In the genomic region with DNA sequence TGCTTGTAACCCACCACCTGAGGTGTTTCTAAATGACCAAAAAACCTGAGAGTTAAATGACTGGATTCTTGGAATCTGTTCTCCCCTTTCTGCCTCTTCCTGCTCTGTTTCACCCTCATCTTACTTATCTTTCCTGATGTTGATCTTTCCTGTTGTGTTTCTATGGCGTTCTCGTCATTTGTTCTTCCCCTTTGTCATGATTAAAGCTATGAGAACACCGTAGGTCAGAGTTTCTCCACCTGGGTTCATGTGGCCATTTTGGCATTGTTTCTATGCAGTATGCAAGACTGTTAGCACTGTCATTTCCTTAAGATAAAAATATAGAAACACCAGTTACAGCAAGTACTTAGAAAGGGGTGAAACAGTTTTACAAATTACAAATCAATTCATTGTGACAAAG, we compare ENCODE assay signal across 2 cellular contexts.
TF ChIP-seq lines count a peak whose summit lies in the region.

No MANE protein-coding gene starts in this region.

TF ChIP-seq in GM23338, 12 proteins besides CTCF, POLR2A, EP300 and RAD21 (continued from another document):
- TF ChIP-seq, protein P1, sequence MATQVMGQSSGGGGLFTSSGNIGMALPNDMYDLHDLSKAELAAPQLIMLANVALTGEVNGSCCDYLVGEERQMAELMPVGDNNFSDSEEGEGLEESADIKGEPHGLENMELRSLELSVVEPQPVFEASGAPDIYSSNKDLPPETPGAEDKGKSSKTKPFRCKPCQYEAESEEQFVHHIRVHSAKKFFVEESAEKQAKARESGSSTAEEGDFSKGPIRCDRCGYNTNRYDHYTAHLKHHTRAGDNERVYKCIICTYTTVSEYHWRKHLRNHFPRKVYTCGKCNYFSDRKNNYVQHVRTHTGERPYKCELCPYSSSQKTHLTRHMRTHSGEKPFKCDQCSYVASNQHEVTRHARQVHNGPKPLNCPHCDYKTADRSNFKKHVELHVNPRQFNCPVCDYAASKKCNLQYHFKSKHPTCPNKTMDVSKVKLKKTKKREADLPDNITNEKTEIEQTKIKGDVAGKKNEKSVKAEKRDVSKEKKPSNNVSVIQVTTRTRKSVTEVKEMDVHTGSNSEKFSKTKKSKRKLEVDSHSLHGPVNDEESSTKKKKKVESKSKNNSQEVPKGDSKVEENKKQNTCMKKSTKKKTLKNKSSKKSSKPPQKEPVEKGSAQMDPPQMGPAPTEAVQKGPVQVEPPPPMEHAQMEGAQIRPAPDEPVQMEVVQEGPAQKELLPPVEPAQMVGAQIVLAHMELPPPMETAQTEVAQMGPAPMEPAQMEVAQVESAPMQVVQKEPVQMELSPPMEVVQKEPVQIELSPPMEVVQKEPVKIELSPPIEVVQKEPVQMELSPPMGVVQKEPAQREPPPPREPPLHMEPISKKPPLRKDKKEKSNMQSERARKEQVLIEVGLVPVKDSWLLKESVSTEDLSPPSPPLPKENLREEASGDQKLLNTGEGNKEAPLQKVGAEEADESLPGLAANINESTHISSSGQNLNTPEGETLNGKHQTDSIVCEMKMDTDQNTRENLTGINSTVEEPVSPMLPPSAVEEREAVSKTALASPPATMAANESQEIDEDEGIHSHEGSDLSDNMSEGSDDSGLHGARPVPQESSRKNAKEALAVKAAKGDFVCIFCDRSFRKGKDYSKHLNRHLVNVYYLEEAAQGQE (IDR thresholded peaks at IDR 0.05; ENCODE audit: unreplicated experiment), result no peak
- TF ChIP-seq, protein P2, sequence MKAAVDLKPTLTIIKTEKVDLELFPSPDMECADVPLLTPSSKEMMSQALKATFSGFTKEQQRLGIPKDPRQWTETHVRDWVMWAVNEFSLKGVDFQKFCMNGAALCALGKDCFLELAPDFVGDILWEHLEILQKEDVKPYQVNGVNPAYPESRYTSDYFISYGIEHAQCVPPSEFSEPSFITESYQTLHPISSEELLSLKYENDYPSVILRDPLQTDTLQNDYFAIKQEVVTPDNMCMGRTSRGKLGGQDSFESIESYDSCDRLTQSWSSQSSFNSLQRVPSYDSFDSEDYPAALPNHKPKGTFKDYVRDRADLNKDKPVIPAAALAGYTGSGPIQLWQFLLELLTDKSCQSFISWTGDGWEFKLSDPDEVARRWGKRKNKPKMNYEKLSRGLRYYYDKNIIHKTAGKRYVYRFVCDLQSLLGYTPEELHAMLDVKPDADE (IDR thresholded peaks at IDR 0.05), result no peak
- TF ChIP-seq NANOG (IDR thresholded peaks at IDR 0.05; ENCODE audit: borderline replicate concordance) (no peak), JUNB (IDR thresholded peaks at IDR 0.05; ENCODE audit: unreplicated experiment) (no peak), POLR2AphosphoS5 (IDR thresholded peaks at IDR 0.05; ENCODE audit: low read depth) (no peak), STAT1 (IDR thresholded peaks at IDR 0.05; ENCODE audit: unreplicated experiment) (no peak)
- TF ChIP-seq, protein P3, sequence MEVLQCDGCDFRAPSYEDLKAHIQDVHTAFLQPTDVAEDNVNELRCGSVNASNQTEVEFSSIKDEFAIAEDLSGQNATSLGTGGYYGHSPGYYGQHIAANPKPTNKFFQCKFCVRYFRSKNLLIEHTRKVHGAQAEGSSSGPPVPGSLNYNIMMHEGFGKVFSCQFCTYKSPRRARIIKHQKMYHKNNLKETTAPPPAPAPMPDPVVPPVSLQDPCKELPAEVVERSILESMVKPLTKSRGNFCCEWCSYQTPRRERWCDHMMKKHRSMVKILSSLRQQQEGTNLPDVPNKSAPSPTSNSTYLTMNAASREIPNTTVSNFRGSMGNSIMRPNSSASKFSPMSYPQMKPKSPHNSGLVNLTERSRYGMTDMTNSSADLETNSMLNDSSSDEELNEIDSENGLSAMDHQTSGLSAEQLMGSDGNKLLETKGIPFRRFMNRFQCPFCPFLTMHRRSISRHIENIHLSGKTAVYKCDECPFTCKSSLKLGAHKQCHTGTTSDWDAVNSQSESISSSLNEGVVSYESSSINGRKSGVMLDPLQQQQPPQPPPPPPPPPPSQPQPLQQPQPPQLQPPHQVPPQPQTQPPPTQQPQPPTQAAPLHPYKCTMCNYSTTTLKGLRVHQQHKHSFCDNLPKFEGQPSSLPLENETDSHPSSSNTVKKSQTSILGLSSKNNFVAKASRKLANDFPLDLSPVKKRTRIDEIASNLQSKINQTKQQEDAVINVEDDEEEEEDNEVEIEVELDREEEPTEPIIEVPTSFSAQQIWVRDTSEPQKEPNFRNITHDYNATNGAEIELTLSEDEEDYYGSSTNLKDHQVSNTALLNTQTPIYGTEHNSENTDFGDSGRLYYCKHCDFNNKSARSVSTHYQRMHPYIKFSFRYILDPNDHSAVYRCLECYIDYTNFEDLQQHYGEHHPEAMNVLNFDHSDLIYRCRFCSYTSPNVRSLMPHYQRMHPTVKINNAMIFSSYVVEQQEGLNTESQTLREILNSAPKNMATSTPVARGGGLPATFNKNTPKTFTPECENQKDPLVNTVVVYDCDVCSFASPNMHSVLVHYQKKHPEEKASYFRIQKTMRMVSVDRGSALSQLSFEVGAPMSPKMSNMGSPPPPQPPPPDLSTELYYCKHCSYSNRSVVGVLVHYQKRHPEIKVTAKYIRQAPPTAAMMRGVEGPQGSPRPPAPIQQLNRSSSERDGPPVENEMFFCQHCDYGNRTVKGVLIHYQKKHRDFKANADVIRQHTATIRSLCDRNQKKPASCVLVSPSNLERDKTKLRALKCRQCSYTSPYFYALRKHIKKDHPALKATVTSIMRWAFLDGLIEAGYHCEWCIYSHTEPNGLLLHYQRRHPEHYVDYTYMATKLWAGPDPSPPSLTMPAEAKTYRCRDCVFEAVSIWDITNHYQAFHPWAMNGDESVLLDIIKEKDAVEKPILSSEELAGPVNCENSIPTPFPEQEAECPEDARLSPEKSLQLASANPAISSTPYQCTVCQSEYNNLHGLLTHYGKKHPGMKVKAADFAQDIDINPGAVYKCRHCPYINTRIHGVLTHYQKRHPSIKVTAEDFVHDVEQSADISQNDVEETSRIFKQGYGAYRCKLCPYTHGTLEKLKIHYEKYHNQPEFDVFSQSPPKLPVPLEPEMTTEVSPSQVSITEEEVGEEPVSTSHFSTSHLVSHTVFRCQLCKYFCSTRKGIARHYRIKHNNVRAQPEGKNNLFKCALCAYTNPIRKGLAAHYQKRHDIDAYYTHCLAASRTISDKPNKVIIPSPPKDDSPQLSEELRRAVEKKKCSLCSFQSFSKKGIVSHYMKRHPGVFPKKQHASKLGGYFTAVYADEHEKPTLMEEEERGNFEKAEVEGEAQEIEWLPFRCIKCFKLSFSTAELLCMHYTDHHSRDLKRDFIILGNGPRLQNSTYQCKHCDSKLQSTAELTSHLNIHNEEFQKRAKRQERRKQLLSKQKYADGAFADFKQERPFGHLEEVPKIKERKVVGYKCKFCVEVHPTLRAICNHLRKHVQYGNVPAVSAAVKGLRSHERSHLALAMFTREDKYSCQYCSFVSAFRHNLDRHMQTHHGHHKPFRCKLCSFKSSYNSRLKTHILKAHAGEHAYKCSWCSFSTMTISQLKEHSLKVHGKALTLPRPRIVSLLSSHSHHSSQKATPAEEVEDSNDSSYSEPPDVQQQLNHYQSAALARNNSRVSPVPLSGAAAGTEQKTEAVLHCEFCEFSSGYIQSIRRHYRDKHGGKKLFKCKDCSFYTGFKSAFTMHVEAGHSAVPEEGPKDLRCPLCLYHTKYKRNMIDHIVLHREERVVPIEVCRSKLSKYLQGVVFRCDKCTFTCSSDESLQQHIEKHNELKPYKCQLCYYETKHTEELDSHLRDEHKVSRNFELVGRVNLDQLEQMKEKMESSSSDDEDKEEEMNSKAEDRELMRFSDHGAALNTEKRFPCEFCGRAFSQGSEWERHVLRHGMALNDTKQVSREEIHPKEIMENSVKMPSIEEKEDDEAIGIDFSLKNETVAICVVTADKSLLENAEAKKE (CRISPR knock-in tag; IDR thresholded peaks at IDR 0.05), result no peak

TF ChIP-seq in H1, 55 proteins besides CTCF, POLR2A, EP300 and RAD21 (continued from another document):
- no peak for TF ChIP-seq RFX5 (IDR thresholded peaks at IDR 0.05; ENCODE audit: borderline replicate concordance, low read depth, low read length)
- no peak for TF ChIP-seq RXRA (IDR thresholded peaks at IDR 0.05; ENCODE audit: insufficient read depth, low read depth, low read length)
- TF ChIP-seq KDM4A (IDR thresholded peaks at IDR 0.05; ENCODE audit: low read depth, low read length, severe bottlenecking), result no peak
- TF ChIP-seq HDAC2 (IDR thresholded peaks at IDR 0.05; ENCODE audit: borderline replicate concordance in 1 of 2, low read depth in 2 of 2, low read length in 2 of 2), result no peak
